Comparison of ENCODE assay signal across 9 cellular contexts in the genomic region with DNA sequence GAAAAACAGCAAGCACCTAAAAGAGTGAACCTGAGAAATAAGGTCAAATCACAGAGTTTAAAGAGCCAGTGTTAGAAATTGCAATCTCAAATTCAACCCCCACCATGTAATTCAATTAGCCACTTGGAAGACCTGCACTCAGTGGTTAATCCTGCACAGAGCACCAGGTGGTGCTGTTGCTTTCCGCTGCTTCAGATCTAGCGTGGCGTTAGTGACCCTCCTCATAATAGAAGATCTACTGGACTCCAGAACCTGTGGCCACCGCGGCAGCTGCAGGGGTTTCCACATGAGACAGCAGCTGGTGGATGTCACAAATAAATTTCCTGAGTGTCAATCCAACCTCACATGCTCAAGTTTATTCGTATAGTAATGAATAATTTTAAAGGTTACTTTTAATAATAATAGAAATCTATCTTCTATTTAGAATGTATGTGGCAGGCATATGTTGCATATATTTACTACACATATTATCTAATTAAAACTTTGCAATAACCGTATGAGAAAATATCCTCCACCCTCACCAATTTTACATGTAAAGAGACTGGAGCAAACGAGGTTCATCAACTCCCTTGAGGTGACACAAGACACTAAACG.
DNase-seq lines count a peak whose midpoint lies in the region; ATAC-seq and TF ChIP-seq lines count a peak whose summit lies in the region.
"Had no signal": no experiment of that assay in that cellular context is flagged by ENCODE, and none has a peak within 500 bp of the region (broad histone marks: within the 10 kb centered on the region; RNA-seq: fewer than 3 reads in every experiment).

No MANE protein-coding gene starts in this region.

- no peak overlapping the region for H2AK5ac ChIP-seq in H9 (ENCODE audit: insufficient read length, low read length)

- no peak overlapping the region for H2BK5ac ChIP-seq in H9 (ENCODE audit: insufficient read length, low read length)

- no peak overlapping the region for H3K4me3 ChIP-seq in KMS-11 (IDR thresholded peaks at IDR 0.05; ENCODE audit: insufficient read depth, low read depth, low read length)
- H3K4me3 ChIP-seq in transverse colon = no peak overlapping the region

- no peak overlapping the region for H3T11ph ChIP-seq in H9 (ENCODE audit: low read length)

- peaks cover 5 to 9% of the 10 kb centered on the region in 2 experiments; a peak in 3 of 5 replicates for H3K9me3 Mint-ChIP-seq in H9

- intact Hi-C loops in transverse colon (cut with DNase I; ENCODE audit: low total_unique reads) = no loop called here

- H3K9me3 ChIP-seq in H9 (ENCODE audit: control insufficient read depth, low read depth, low read length) (no peaks in the 10 kb centered on the region), transverse colon (peaks cover 0 to 9% of the 10 kb centered on the region in 2 donors)

- no peak overlapping the region for H4K5ac ChIP-seq in H9 (ENCODE audit: insufficient read length, low read depth, low read length)

- H3K36me3 Mint-ChIP-seq in H9 (ENCODE audit: insufficient read depth in 1 of 3, low read depth in 3 of 3) = peaks cover 2 to 10% (median 2%) of the 10 kb centered on the region in 3 experiments; a peak in 5 of 7 replicates

- no peak overlapping the region for H3K56ac ChIP-seq in H9 (ENCODE audit: insufficient read length, low read depth, low read length)

- peak; percentile 96 for ATAC-seq in SK-N-SH treated with all-trans-retinoic acid at 6 μM for 48 hours
- ATAC-seq: naive thymus-derived CD8-positive, alpha-beta T cell had no signal

- no peak for TF ChIP-seq POLR2A in transverse colon (IDR thresholded peaks at IDR 0.05)

- H2AFZ ChIP-seq in H9 (ENCODE audit: low read length) (no peak overlapping the region), KMS-11 (ENCODE audit: low read depth) (no peak overlapping the region)

- no peaks in the 10 kb centered on the region for H4K20me1 ChIP-seq in H9 (ENCODE audit: control insufficient read depth, insufficient read depth, insufficient read length)
- no peaks in the 10 kb centered on the region for H4K20me1 ChIP-seq in KMS-11 (ENCODE audit: insufficient read depth)

- H3K36me3 ChIP-seq in KMS-11 (ENCODE audit: insufficient read depth) = no peaks in the 10 kb centered on the region
- no peaks in the 10 kb centered on the region for H3K36me3 ChIP-seq in transverse colon

- H2BK120ac ChIP-seq in H9 (ENCODE audit: low read depth, low read length, poor library complexity, severe bottlenecking) = no peak overlapping the region

- H3K9ac ChIP-seq in H9 (ENCODE audit: extremely low read depth, insufficient read length, low read length) (no peak overlapping the region), KMS-11 (no peak overlapping the region)

- no peak for TF ChIP-seq EP300 in transverse colon (IDR thresholded peaks at IDR 0.05; ENCODE audit: low read depth)

- no peak overlapping the region for H4K91ac ChIP-seq in H9 (ENCODE audit: insufficient read length, low read depth, low read length)

- no peaks in the 10 kb centered on the region; the same call in 1 of the 2 replicates for H3K27me3 Mint-ChIP-seq in H9 (ENCODE audit: low read depth)

- H3K79me1 ChIP-seq in H9 (ENCODE audit: insufficient read depth, low read depth, low read length, poor library complexity, severe bottlenecking) = no peaks in the 10 kb centered on the region

- H3K4ac ChIP-seq in H9 (ENCODE audit: low read depth, low read length) = no peak overlapping the region

- no peak overlapping the region for H3K27ac Mint-ChIP-seq in H9
- H3K27ac Mint-ChIP-seq: naive thymus-derived CD8-positive, alpha-beta T cell had no signal

- no peaks in the 10 kb centered on the region for H3K4me1 Mint-ChIP-seq in H9
- H3K4me1 Mint-ChIP-seq: naive thymus-derived CD8-positive, alpha-beta T cell had no signal

- no peak overlapping the region for H4K8ac ChIP-seq in H9 (replicated peaks; ENCODE audit: insufficient read length, low read depth, low read length)

- H3K23me2 ChIP-seq in H9 (ENCODE audit: insufficient read length, low read depth, low read length, poor library complexity, severe bottlenecking) = no peaks in the 10 kb centered on the region

- no peak overlapping the region for H3K18ac ChIP-seq in H9 (ENCODE audit: insufficient read length, low read depth, low read length)

- H3K4me3 Mint-ChIP-seq in H9 = no peak overlapping the region

- TF ChIP-seq CTCF in 22Rv1 (IDR thresholded peaks at IDR 0.05) = peak; percentile 89
- peak; percentile 90 for TF ChIP-seq CTCF in H9 (conservative IDR thresholded peaks at IDR 0.05)
- peak; percentile 61 for TF ChIP-seq CTCF in KMS-11 (conservative IDR thresholded peaks at IDR 0.05; ENCODE audit: low read depth, low read length)
- peak in 4 of 5 experiments; percentile 40 to 70 (median 52) for TF ChIP-seq CTCF in transverse colon (IDR thresholded peaks at IDR 0.05)

- no peak overlapping the region for H3K4me2 ChIP-seq in H9 (ENCODE audit: insufficient read depth, insufficient read length, low read length)
- H3K4me2 ChIP-seq in KMS-11 = no peak overlapping the region

- H3K79me2 ChIP-seq in H9 (ENCODE audit: insufficient read depth, low read length) (no peaks in the 10 kb centered on the region), KMS-11 (ENCODE audit: insufficient read depth, low read depth) (no peaks in the 10 kb centered on the region)

- no CpG with 5 or more reads among the region's 9 CpGs for WGBS in H9 (ENCODE audit: extremely low coverage, insufficient read length, low lambda C conversion rate)
- 39 to 72% methylated on average over 4 to 9 of the region's 9 CpGs for WGBS in transverse colon (ENCODE audit: low coverage in 1 of 2), 2 donors

- H3K4me1 ChIP-seq in H9 (ENCODE audit: insufficient read depth, low read length) (no peaks in the 10 kb centered on the region), KMS-11 (ENCODE audit: low read depth, poor library complexity, severe bottlenecking) (no peaks in the 10 kb centered on the region), transverse colon (no peaks in the 10 kb centered on the region)

- no peak overlapping the region for H3K14ac ChIP-seq in H9 (ENCODE audit: insufficient read depth, low read length)

- H3K27ac ChIP-seq in 22Rv1 = no peak overlapping the region
- no peak overlapping the region for H3K27ac ChIP-seq in H9 (ENCODE audit: insufficient read length, low read depth, low read length)
- H3K27ac ChIP-seq in KMS-11 = no peak overlapping the region
- no peak overlapping the region for H3K27ac ChIP-seq in transverse colon

- in situ Hi-C loops in transverse colon (cut with MboI; ENCODE audit: low pct_ligation_motif_present in 1 of 4, low pct_unique_long_range_greater_than_20kb in 1 of 4, low sequenced_read_pairs in 3 of 4) = no loop called here

- H2BK12ac ChIP-seq in H9 (ENCODE audit: insufficient read length, low read depth, low read length) = no peak overlapping the region

- no peak overlapping the region for H2BK20ac ChIP-seq in H9 (ENCODE audit: low read depth, low read length, poor library complexity, severe bottlenecking)

- no peak overlapping the region for H2BK15ac ChIP-seq in H9 (ENCODE audit: low read depth, low read length)

- H3K23ac ChIP-seq in H9 (ENCODE audit: insufficient read length, low read depth, low read length) = no peak overlapping the region

- H3K27me3 ChIP-seq in H9 (ENCODE audit: insufficient read depth, low read length) (no peaks in the 10 kb centered on the region), KMS-11 (ENCODE audit: insufficient read depth, low read depth) (no peaks in the 10 kb centered on the region), transverse colon (no peaks in the 10 kb centered on the region)

- peak; percentile 17 for DNase-seq in GM04504 (ENCODE audit: low read depth)
- DNase-seq in H9 = peak; percentile 74
- DNase-seq in effector CD4-positive, alpha-beta T cell = peak; percentile 3
- DNase-seq in medulla oblongata (ENCODE audit: extremely low spot score) = peak; percentile 69
- DNase-seq in transverse colon = peak; percentile 24

TF ChIP-seq in SK-N-SH treated with all-trans-retinoic acid at 6 μM for 48 hours, 23 proteins besides CTCF, POLR2A, EP300 and RAD21:
- TF ChIP-seq GLIS3 (CRISPR knock-in tag; IDR thresholded peaks at IDR 0.05) (no peak), ZC3H10 (CRISPR knock-in tag; IDR thresholded peaks at IDR 0.05) (no peak), CSDC2 (CRISPR knock-in tag; IDR thresholded peaks at IDR 0.05) (no peak), ARNTL (CRISPR knock-in tag; IDR thresholded peaks at IDR 0.05; ENCODE audit: borderline replicate concordance, low read depth) (no peak), ZFP3 (CRISPR knock-in tag; IDR thresholded peaks at IDR 0.05) (no peak), SNAI2 (CRISPR knock-in tag; IDR thresholded peaks at IDR 0.05) (no peak), ESRRG (CRISPR knock-in tag; IDR thresholded peaks at IDR 0.05) (no peak), TOX (CRISPR knock-in tag; IDR thresholded peaks at IDR 0.05; ENCODE audit: borderline replicate concordance) (no peak), ZNF8 (CRISPR knock-in tag; IDR thresholded peaks at IDR 0.05) (no peak), OSR1 (CRISPR knock-in tag; IDR thresholded peaks at IDR 0.05) (no peak)
- TF ChIP-seq, protein P1, sequence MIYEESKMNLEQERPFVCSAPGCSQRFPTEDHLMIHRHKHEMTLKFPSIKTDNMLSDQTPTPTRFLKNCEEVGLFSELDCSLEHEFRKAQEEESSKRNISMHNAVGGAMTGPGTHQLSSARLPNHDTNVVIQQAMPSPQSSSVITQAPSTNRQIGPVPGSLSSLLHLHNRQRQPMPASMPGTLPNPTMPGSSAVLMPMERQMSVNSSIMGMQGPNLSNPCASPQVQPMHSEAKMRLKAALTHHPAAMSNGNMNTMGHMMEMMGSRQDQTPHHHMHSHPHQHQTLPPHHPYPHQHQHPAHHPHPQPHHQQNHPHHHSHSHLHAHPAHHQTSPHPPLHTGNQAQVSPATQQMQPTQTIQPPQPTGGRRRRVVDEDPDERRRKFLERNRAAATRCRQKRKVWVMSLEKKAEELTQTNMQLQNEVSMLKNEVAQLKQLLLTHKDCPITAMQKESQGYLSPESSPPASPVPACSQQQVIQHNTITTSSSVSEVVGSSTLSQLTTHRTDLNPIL (CRISPR knock-in tag; IDR thresholded peaks at IDR 0.05; ENCODE audit: low read depth) = no peak

Comparison
In these comparisons a context has a peak if more than half of its experiments do, and no peak if none do; other contexts are left out.
1. DNase-seq: peak in every context shown above with its lines; median percentile 74 in H9; 69 in medulla oblongata; 24 in transverse colon; 17 in GM04504; 3 in effector CD4-positive, alpha-beta T cell.